In the genomic region with DNA sequence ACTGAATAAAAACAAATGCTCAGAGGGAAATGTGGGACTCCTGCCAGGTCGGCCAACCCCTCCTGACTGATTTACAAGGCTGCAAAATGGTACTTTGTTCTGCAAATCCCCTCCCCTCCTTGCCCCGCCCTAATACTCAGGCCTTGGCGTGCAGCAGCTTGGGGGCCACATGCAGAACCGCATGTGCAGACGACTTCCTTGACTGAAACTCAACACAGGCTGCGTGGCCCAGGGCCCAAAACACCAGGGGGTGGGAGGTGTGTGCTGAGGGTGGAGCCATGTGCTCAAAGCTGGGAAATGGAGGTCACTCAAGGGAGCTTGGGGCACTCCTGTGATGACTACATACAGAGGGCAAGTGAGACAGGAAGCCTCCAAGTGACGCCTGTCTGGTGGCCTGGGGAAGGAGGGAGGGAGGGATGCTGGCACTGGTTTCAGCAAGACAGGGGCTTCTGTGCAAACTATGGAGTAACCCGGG, we compare ENCODE assay signal across 8 cellular contexts.
DNase-seq lines count a peak whose midpoint lies in the region; ATAC-seq, FAIRE-seq and TF ChIP-seq lines count a peak whose summit lies in the region.

No MANE protein-coding gene starts in this region.

- peak; percentile 64 for ATAC-seq in HG03342 (IDR thresholded peaks at IDR 0.05; ENCODE audit: unreplicated experiment)

- no peak for FAIRE-seq in D721Med (lab: Jason Lieb, UNC)

- H3K9me3 Mint-ChIP-seq in CD8-positive, alpha-beta memory T cell, result no peaks in the 10 kb centered on the region
- no peaks in the 10 kb centered on the region for H3K9me3 Mint-ChIP-seq in brain

- CTCF ChIA-PET in CD8-positive, alpha-beta memory T cell (lab: Charles Lee), result interaction anchor here (2.4 kb wide), 1 partner anchor 202 kb away, joined by 7 read pairs; no protein-coding TSS in a partner anchor

- no peaks in the 10 kb centered on the region for H3K27me3 Mint-ChIP-seq in CD8-positive, alpha-beta memory T cell
- H3K27me3 Mint-ChIP-seq in brain, result peaks cover 3% of the 10 kb centered on the region

- H3K36me3 ChIP-seq in CD8-positive, alpha-beta memory T cell (ENCODE audit: insufficient read depth, low read length), result no peaks in the 10 kb centered on the region

- peak overlapping the region; percentile 71 to 98 (median 90) for H3K27ac Mint-ChIP-seq in CD8-positive, alpha-beta memory T cell
- peak overlapping the region; percentile 63 to 96 (median 95) for H3K27ac Mint-ChIP-seq in brain

- H3K9me3 ChIP-seq in CD8-positive, alpha-beta memory T cell (ENCODE audit: low read length), result no peaks in the 10 kb centered on the region

- peak overlapping the region in 6 of 7 donors; percentile 24 to 88 (median 60) for H3K4me3 Mint-ChIP-seq in CD8-positive, alpha-beta memory T cell
- H3K4me3 Mint-ChIP-seq in brain, result peak overlapping the region; percentile 48 to 74 (median 63)

- H3K4me1 Mint-ChIP-seq in CD8-positive, alpha-beta memory T cell, result peaks cover 72 to 99% (median 77%) of the 10 kb centered on the region in 3 donors
- H3K4me1 Mint-ChIP-seq in brain, result peaks cover 95% of the 10 kb centered on the region

- H3K27me3 ChIP-seq in CD8-positive, alpha-beta memory T cell (ENCODE audit: insufficient read depth, low read length, poor library complexity, severe bottlenecking), result no peaks in the 10 kb centered on the region

- POLR2A ChIA-PET in CD8-positive, alpha-beta memory T cell (lab: Charles Lee), result interaction anchor here (1.2 kb wide), 1 partner anchor 120 kb away, joined by 3 read pairs; no protein-coding TSS in a partner anchor

- no peak for TF ChIP-seq CTCF in brain (conservative IDR thresholded peaks at IDR 0.05)
- TF ChIP-seq CTCF in D721Med (IDR thresholded peaks at IDR 0.05; ENCODE audit: insufficient read depth, missing control alignments), result no peak

- no peaks in the 10 kb centered on the region for H3K36me3 Mint-ChIP-seq in CD8-positive, alpha-beta memory T cell
- no peaks in the 10 kb centered on the region for H3K36me3 Mint-ChIP-seq in brain

- peak overlapping the region; percentile 12 for H3K4me3 ChIP-seq in CD8-positive, alpha-beta memory T cell (ENCODE audit: low read length)

- peak; percentile 9 to 77 (median 31) for DNase-seq in CD8-positive, alpha-beta memory T cell
- DNase-seq in T-helper 9 cell (peak; percentile 8), left kidney (ENCODE audit: low read depth, low spot score) (peak; percentile 82), SW480 (ENCODE audit: low spot score) (no peak), D721Med (ENCODE audit: insufficient read length, low spot score) (no peak)
- peak; percentile 59 for DNase-seq in stimulated activated CD4-positive, alpha-beta T cell treated with anti-CD3 and anti-CD28 coated beads, Interleukin-4, amount 100 ng/mL, for 1 hour

- H3K4me1 ChIP-seq in CD8-positive, alpha-beta memory T cell (ENCODE audit: insufficient read depth, low read length), result peaks cover 95% of the 10 kb centered on the region

- no peak overlapping the region for H3K27ac ChIP-seq in CD8-positive, alpha-beta memory T cell (ENCODE audit: low read depth, low read length)

Comparison
In these comparisons a context has a peak if more than half of its experiments do, and no peak if none do; other contexts are left out.
1. DNase-seq: peak in CD8-positive, alpha-beta memory T cell (5 of 5), T-helper 9 cell (single experiment), left kidney (single experiment) and stimulated activated CD4-positive, alpha-beta T cell treated with anti-CD3 and anti-CD28 coated beads, Interleukin-4, amount 100 ng/mL, for 1 hour (single experiment); none in SW480 (single experiment) and D721Med (single experiment).